In the genomic region with DNA sequence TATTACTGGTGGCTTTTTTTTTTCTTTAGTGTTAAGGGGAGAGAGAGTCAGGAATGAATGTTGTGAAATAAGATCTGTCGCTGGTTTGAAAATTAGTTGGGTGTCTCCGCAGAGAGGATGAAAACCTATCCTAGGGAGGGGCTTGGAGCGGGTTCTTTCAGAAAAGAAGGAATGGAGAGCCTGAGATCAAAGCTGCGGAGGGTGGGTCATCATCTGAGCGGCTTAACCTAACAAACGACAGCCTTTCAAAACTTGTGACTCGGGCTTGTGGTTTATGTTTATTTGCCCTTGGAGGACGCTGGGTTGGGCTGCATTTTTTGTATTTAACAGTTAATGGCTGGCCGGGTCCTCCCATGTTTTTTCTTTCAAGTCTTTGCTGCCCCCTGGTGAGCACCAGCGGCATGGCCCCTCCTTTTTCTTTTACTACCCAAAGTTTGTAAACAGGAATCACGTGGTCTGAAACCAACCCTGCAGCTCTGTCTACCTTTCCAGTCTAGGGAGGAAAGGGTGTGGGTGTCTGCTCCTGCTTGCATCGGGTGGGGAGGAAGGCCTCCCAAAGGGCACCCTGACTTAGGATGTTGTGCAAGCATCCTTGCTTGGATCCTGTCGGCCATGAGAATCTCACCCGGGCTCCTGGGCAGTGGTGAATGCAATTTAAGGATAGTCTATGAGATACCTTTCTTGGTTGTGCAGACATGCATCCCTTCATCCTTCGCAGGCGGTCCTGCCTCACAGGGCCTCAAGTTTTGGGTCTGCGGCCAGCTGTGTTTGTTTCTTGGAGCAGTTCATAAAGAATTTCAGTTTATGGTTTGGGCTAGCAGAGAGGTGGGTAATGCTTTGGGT, we compare ENCODE assay signal across 8 cellular contexts. TPM values are rescaled to one million over a fixed set of nuclear protein-coding genes. Genes with fewer than 3 reads are reported as not detected.
DNase-seq lines count a peak whose midpoint lies in the region; ATAC-seq and TF ChIP-seq lines count a peak whose summit lies in the region.

No MANE protein-coding gene starts in this region.

- ATAC-seq in left lung = peak; percentile 50
- no peak for ATAC-seq in GM18519 (IDR thresholded peaks at IDR 0.05; ENCODE audit: low FRiP score, unreplicated experiment)

- no peaks in the 10 kb centered on the region for H3K9me3 ChIP-seq in left lung

- intact Hi-C loops in left lung (cut with DNase I) = loop anchor here (5.0 to 10.0 kb wide), 3 partner anchors 117 to 147 kb away; no protein-coding TSS in a partner anchor

- peaks cover 3 to 52% of the 10 kb centered on the region in 2 donors for H3K36me3 ChIP-seq in left lung

- H3K4me3 ChIP-seq in left lung = peak overlapping the region; percentile 73 to 95

- no peaks in the 10 kb centered on the region for H3K27me3 ChIP-seq in left lung

- TF ChIP-seq CTCF in left lung (IDR thresholded peaks at IDR 0.05) = peak; percentile 88 to 93

- peak overlapping the region; percentile 92 to 97 for H3K27ac ChIP-seq in left lung

- peak; percentile 70 for DNase-seq in DMS53 treated with DMSO at 0.1 percent for 48 hours (lab: John Stamatoyannopoulos, UW; ENCODE audit: unreplicated experiment)
- peak; percentile 83 for DNase-seq in HPDE6-E6E7 (ENCODE audit: extremely low spot score)
- DNase-seq in NCI-H82 (lab: John Stamatoyannopoulos, UW) = peak; percentile 94
- peak; percentile 87 to 90 for DNase-seq in activated CD4-positive, alpha-beta T cell treated with anti-CD3 and anti-CD28 coated beads, Interleukin-2, amount 50 U/mL, for 4 hours
- peak; percentile 48 to 85 for DNase-seq in dermis microvascular lymphatic vessel endothelial cell (ENCODE audit: low read depth in 2 of 2)
- peak; percentile 85 to 89 for DNase-seq in left lung
- DNase-seq in stimulated activated CD4-positive, alpha-beta T cell treated with anti-CD3 and anti-CD28 coated beads, Interleukin-2, amount 100 ng/mL, for 24 hours = peak; percentile 88 to 92

- peaks cover 0 to 62% of the 10 kb centered on the region in 2 donors for H3K4me1 ChIP-seq in left lung

RNA-seq across cellular contexts. Expression of a gene that starts 2.2 kb away (rescaled TPM):
- total RNA-seq in dermis microvascular lymphatic vessel endothelial cell (0.64 and 0.89 TPM in 2 replicates), left lung (10 to 100 TPM; 42.2 to 89.8 TPM)

Comparison
In these comparisons a context has a peak if more than half of its experiments do, and no peak if none do; other contexts are left out.
1. RNA of a gene that starts 2.2 kb away (total RNA-seq): 42.2 to 89.8 TPM in left lung; 0.64 to 0.89 TPM in dermis microvascular lymphatic vessel endothelial cell; every median in the first group is over 10 times any median in the second.
2. Peak in every context shown above with its lines, with median percentiles within 50 percentile points of each other: DNase-seq.